ENCODE assay signal across 24 cellular contexts in the genomic region with DNA sequence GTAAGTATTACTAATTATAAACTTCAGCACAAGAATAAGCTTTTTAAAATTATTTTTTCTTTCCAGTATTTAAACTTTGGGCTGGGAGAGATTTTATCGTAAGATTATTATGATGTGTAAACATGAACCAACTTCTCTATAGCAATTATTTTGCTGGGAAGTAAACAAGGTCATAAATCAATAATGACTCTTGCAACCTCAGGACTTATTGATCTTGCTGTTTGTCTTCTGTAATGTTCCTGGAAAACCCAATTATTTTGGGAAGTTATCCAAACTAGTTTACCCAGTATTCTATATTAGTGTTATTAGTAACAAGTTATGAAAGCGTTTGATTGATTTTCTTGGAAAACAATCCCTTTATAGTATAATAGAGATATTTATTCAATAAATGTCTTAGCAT.
"Had no signal": no experiment of that assay in that cellular context is flagged by ENCODE, and none has a peak within 500 bp of the region (broad histone marks: within the 10 kb centered on the region; RNA-seq: fewer than 3 reads in every experiment).

No MANE protein-coding gene starts in this region.

- H3K27me3 ChIP-seq: ascending aorta, brain microvascular endothelial cell had no signal

- DNase-seq: activated CD4-positive, alpha-beta memory T cell treated with anti-CD3 and anti-CD28 coated beads, Interleukin-2, amount 10 ng/mL, durations not matched to agents 7 days and 5 days; activated CD4-positive, alpha-beta T cell treated with anti-CD3 and anti-CD28 coated beads for 36 hours; activated CD4-positive, alpha-beta T cell treated with anti-CD3 and anti-CD28 coated beads, Interleukin-2, amount 10 ng/mL, durations not matched to agents 7 days and 5 days; activated CD4-positive, alpha-beta T cell treated with anti-CD3 and anti-CD28 coated beads, Interleukin-2, amount 50 U/mL, for 4 hours; activated CD4-positive, CD25-positive, alpha-beta regulatory T cell; activated CD4-positive, CD25-positive, alpha-beta regulatory T cell treated with anti-CD3 and anti-CD28 coated beads, Interleukin-2, amount 50 U/mL, for 72 hours; activated CD8-positive, alpha-beta memory T cell treated with anti-CD3 and anti-CD28 coated beads, Interleukin-2, amount 50 U/mL, for 48 hours; activated gamma-delta T cell; activated naive CD4-positive, alpha-beta T cell; activated naive CD4-positive, alpha-beta T cell treated with anti-CD3 and anti-CD28 coated beads, Interleukin-2, amount 10 ng/mL, durations not matched to agents 7 days and 5 days; activated naive CD8-positive, alpha-beta T cell treated with anti-CD3 and anti-CD28 coated beads, Interleukin-2, amount 10 ng/mL, durations not matched to agents 7 days and 5 days; activated T-cell treated with anti-CD3 and anti-CD28 coated beads for 4 hours; activated T-cell treated with anti-CD3 and anti-CD28 coated beads, Interleukin-2, amount 50 U/mL, for 24 hours; activated T-cell treated with anti-CD3 and anti-CD28 coated beads, Interleukin-2, amount 50 U/mL, for 72 hours; brain microvascular endothelial cell; cortex of kidney; dermis blood vessel endothelial cell; effector CD8-positive, alpha-beta T cell; foreskin fibroblast; head of caudate nucleus; T-helper 2 cell had no signal

- H3K4me1 ChIP-seq: ascending aorta had no signal

- ATAC-seq: activated CD4-positive, alpha-beta T cell treated with anti-CD3 and anti-CD28 coated beads for 36 hours; activated naive CD4-positive, alpha-beta T cell treated with anti-CD3 and anti-CD28 coated beads, Interleukin-2, amount 50 U/mL, for 72 hours; activated T-cell treated with anti-CD3 and anti-CD28 coated beads, Interleukin-2, amount 50 U/mL, for 72 hours had no signal

- H3K27ac ChIP-seq: ascending aorta, brain microvascular endothelial cell had no signal

- H3K36me3 ChIP-seq: ascending aorta, brain microvascular endothelial cell had no signal

- H3K4me3 ChIP-seq: ascending aorta had no signal

- H3K9me3 ChIP-seq: ascending aorta had no signal

- FAIRE-seq: frontal cortex had no signal
